Comparison of ENCODE assay signal across 18 cellular contexts in the genomic region with DNA sequence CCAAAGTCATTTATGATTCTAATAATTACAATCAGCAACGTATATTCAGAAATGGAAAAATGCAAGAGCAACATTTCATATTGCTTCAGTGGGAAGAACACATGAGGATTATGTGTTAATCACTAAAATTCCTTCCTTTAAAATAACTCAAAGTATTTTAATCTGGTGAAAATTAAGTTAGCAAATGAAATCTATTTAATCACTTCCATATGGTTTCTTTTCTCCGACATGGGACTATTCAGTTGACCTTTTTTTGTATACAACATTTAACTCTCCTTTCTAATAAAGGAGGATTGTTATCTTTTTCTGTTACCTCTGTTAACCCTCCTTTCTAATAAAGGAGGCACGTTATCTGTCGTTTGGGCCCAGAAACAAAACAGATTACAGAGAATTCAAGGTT. TPM values are rescaled to one million over a fixed set of nuclear protein-coding genes. Genes with fewer than 3 reads are reported as not detected.
DNase-seq lines count a peak whose midpoint lies in the region; TF ChIP-seq lines count a peak whose summit lies in the region.
"Had no signal": no experiment of that assay in that cellular context is flagged by ENCODE, and none has a peak within 500 bp of the region (broad histone marks: within the 10 kb centered on the region; RNA-seq: fewer than 3 reads in every experiment).

No MANE protein-coding gene starts in this region.

- H3K4me1 Mint-ChIP-seq in endodermal cell: peaks cover 20% of the 10 kb centered on the region

- TF ChIP-seq POLR2A in spleen (IDR thresholded peaks at IDR 0.05): no peak

- TF ChIP-seq CTCF in A673 (conservative IDR thresholded peaks at IDR 0.05; ENCODE audit: low read depth, low read length) (no peak), endodermal cell (conservative IDR thresholded peaks at IDR 0.05) (no peak), spleen (IDR thresholded peaks at IDR 0.05 in 8 of 11, conservative IDR thresholded peaks at IDR 0.05 in 3 of 11) (no peak)

- CTCF ChIA-PET in A673 (lab: Charles Lee): no interaction called here

- H3K27ac Mint-ChIP-seq in endodermal cell: peak overlapping the region; percentile 69
- H3K27ac Mint-ChIP-seq: B cell; CD8-positive, alpha-beta T cell had no signal

- no TSS peak for BruUV-seq in A673 (replicated peaks; lab: Mats Ljungman, UMichigan)

- H3K4me1 ChIP-seq in A673 (ENCODE audit: insufficient read depth, low read length, poor library complexity, severe bottlenecking) (peaks cover 16% of the 10 kb centered on the region), endodermal cell (ENCODE audit: control insufficient read depth, insufficient read depth, low read length) (peaks cover 6% of the 10 kb centered on the region), spleen (no peaks in the 10 kb centered on the region)
- H3K4me1 ChIP-seq: A549; BLaER1 treated with 17β-estradiol and CSF1 and Interleukin-3, amounts not matched to agents 10 nM and 100 nM; HAP-1 had no signal

- H3K9ac ChIP-seq in SK-N-MC (ENCODE audit: insufficient read length): peak overlapping the region; percentile 7
- H3K9ac ChIP-seq in endodermal cell (ENCODE audit: extremely low read depth, low read length, poor library complexity, severe bottlenecking): no peak overlapping the region
- H3K9ac ChIP-seq: BLaER1 treated with 17β-estradiol and CSF1 and Interleukin-3, amounts not matched to agents 10 nM and 100 nM; GM23248 had no signal

- no peaks in the 10 kb centered on the region for H3K27me3 Mint-ChIP-seq in endodermal cell (ENCODE audit: insufficient read depth)
- H3K27me3 Mint-ChIP-seq: B cell had no signal

- WGBS in endodermal cell (ENCODE audit: insufficient coverage in 1 of 2, insufficient read length in 1 of 2), 2 experiments: 92 to 100% methylated on average over 2 to 3 of the region's 4 CpGs
- 77 to 92% (median 79%) methylated on average over 4 of the region's 4 CpGs for WGBS in spleen, 5 donors

- no peaks in the 10 kb centered on the region for H3K36me3 ChIP-seq in A673 (ENCODE audit: insufficient read depth, low read length, poor library complexity, severe bottlenecking)
- H3K36me3 ChIP-seq in SK-N-MC (ENCODE audit: insufficient read depth, low read length): peaks cover 11% of the 10 kb centered on the region; the same call in 1 of the 2 replicates
- peaks cover 21% of the 10 kb centered on the region for H3K36me3 ChIP-seq in endodermal cell (ENCODE audit: control insufficient read depth, insufficient read depth, low read length)
- H3K36me3 ChIP-seq in spleen: no peaks in the 10 kb centered on the region
- H3K36me3 ChIP-seq: HAP-1 had no signal

- no peak overlapping the region for H3K4me3 Mint-ChIP-seq in endodermal cell
- H3K4me3 Mint-ChIP-seq: B cell; CD8-positive, alpha-beta T cell had no signal

- no peak overlapping the region for H3K4me3 ChIP-seq in A673 (ENCODE audit: low read depth, low read length, poor library complexity, severe bottlenecking)
- H3K4me3 ChIP-seq in SK-N-MC: peak overlapping the region; percentile 19
- H3K4me3 ChIP-seq in endodermal cell (ENCODE audit: low read length): no peak overlapping the region
- H3K4me3 ChIP-seq in spleen: no peak overlapping the region
- H3K4me3 ChIP-seq: A549; BLaER1 treated with 17β-estradiol and CSF1 and Interleukin-3, amounts not matched to agents 10 nM and 100 nM; GM23248; HAP-1 had no signal

- intact Hi-C loops in A673 (cut with micrococcal nuclease; ENCODE audit: unreplicated experiment): no loop called here
- intact Hi-C loops in spleen (cut with DNase I; ENCODE audit: low total_unique reads): no loop called here

- DNase-seq in A673 (ENCODE audit: low spot score) (no peak), SK-N-MC (ENCODE audit: low read depth, low spot score) (no peak), endodermal cell (no peak), fibroblast of peridontal ligament (ENCODE audit: extremely low read depth) (peak; percentile 16), hypothalamus (lab: John Stamatoyannopoulos, UW) (no peak), spleen (no peak), DMS53 (lab: John Stamatoyannopoulos, UW) (no peak)
- no peak for DNase-seq in activated naive CD4-positive, alpha-beta T cell treated with Interleukin-2 at 50 U/mL for 16 hours
- DNase-seq: Calu3; CD8-positive, alpha-beta T cell; DND-41; EL; GM23248 had no signal

- peak overlapping the region; percentile 34 for H3K27ac ChIP-seq in A673 (ENCODE audit: low read depth, low read length, poor library complexity, severe bottlenecking)
- H3K27ac ChIP-seq in SK-N-MC: peak overlapping the region; percentile 65
- no peak overlapping the region for H3K27ac ChIP-seq in endodermal cell (ENCODE audit: low read depth, low read length)
- H3K27ac ChIP-seq in spleen: no peak overlapping the region
- H3K27ac ChIP-seq: 22Rv1; A549; BLaER1 treated with 17β-estradiol and CSF1 and Interleukin-3, amounts not matched to agents 10 nM and 100 nM; GM23248 had no signal

- H3K27me3 ChIP-seq in A673 (replicated peaks; ENCODE audit: insufficient read depth, low read depth, low read length, poor library complexity) (no peaks in the 10 kb centered on the region), endodermal cell (ENCODE audit: control insufficient read depth, insufficient read depth, low read length, poor library complexity, severe bottlenecking) (no peaks in the 10 kb centered on the region), spleen (replicated peaks in 1 of 7) (no peaks in the 10 kb centered on the region)
- H3K27me3 ChIP-seq: BLaER1 treated with 17β-estradiol and CSF1 and Interleukin-3, amounts not matched to agents 10 nM and 100 nM had no signal

- no peaks in the 10 kb centered on the region for H3K9me3 Mint-ChIP-seq in endodermal cell
- H3K9me3 Mint-ChIP-seq: CD8-positive, alpha-beta T cell had no signal

- H3K9me3 ChIP-seq in A673 (ENCODE audit: low read depth, low read length, poor library complexity, severe bottlenecking): no peaks in the 10 kb centered on the region
- no peaks in the 10 kb centered on the region for H3K9me3 ChIP-seq in SK-N-MC (ENCODE audit: low read depth, low read length)
- no peaks in the 10 kb centered on the region for H3K9me3 ChIP-seq in endodermal cell (ENCODE audit: control insufficient read depth, low read length)
- no peaks in the 10 kb centered on the region for H3K9me3 ChIP-seq in spleen
- H3K9me3 ChIP-seq: A549; BLaER1 treated with 17β-estradiol and CSF1 and Interleukin-3, amounts not matched to agents 10 nM and 100 nM; HAP-1 had no signal

- POLR2A ChIA-PET in A673 (lab: Charles Lee; ENCODE audit: low non-redundant PET): no interaction called here

- peaks cover 22% of the 10 kb centered on the region for H3K36me3 Mint-ChIP-seq in endodermal cell (ENCODE audit: low read depth)

RNA-seq across cellular contexts. Expression of gene HOMER1, which starts 59.9 kb away (rescaled TPM):
- total RNA-seq in A673 (2021): 34.0 and 37.0 TPM in 2 replicates
- total RNA-seq in endodermal cell: 10 to 100 TPM; 42.4 to 43.3 TPM
- 17.7 TPM for polyA plus RNA-seq in endodermal cell (2013, experiment 1 of 2)
- 20.7 TPM for polyA plus RNA-seq in endodermal cell (2013, experiment 2 of 2)
- 1 to 10 TPM; 1.3 to 5.2 (median 3.4) TPM for total RNA-seq in spleen
- under 1 TPM; 0.39 to 0.67 (median 0.41) TPM for polyA plus RNA-seq in spleen

Comparison
In these comparisons a context has a peak if more than half of its experiments do, and no peak if none do; other contexts are left out.
1. H3K27ac ChIP-seq: peak in A673 (single experiment) and SK-N-MC (single experiment); none in endodermal cell (single experiment) and spleen (0 of 8).